11 cellular contexts compared by ENCODE assay signal in the genomic region with DNA sequence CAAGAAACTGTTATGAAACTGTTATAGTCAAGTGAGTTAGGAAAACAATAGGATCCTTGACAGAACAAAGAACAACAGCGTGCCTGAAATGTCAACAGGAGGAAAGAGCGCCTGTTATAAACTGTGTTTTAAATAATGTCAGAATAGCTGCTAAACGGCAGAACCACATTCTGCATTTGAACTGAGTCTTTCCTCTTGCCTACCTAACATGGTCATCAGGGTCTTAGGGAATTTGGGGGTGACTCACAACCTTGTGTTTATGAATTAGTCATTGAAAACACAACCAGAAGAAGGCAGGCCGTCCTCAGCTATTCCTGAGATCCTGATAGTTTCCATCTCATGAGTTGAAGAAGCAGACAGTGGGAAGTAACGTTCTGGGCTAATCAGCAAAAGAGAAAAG.
DNase-seq lines count a peak whose midpoint lies in the region; ATAC-seq and TF ChIP-seq lines count a peak whose summit lies in the region.
"Had no signal": no experiment of that assay in that cellular context is flagged by ENCODE, and none has a peak within 500 bp of the region (broad histone marks: within the 10 kb centered on the region; RNA-seq: fewer than 3 reads in every experiment).

No MANE protein-coding gene starts in this region.

- intact Hi-C loops in sciatic nerve (cut with DNase I) (no loop called here), esophagus squamous epithelium (cut with DNase I) (no loop called here)

- no peaks in the 10 kb centered on the region for H3K27me3 ChIP-seq in foreskin keratinocyte
- H3K27me3 ChIP-seq in esophagus squamous epithelium, result no peaks in the 10 kb centered on the region

- TF ChIP-seq POLR2A in esophagus squamous epithelium (IDR thresholded peaks at IDR 0.05), result no peak

- H3K36me3 ChIP-seq in esophagus squamous epithelium, result no peaks in the 10 kb centered on the region

- TF ChIP-seq CTCF in foreskin keratinocyte (conservative IDR thresholded peaks at IDR 0.05), result peak; percentile 45
- TF ChIP-seq CTCF in esophagus squamous epithelium (IDR thresholded peaks at IDR 0.05), result no peak

- 53% methylated on average over 5 of the region's 5 CpGs for WGBS in esophagus squamous epithelium, 2 donors

- H3K9me3 ChIP-seq in esophagus squamous epithelium, result no peaks in the 10 kb centered on the region

- no peak overlapping the region for H3K4me3 ChIP-seq in esophagus squamous epithelium

- DNase-seq in ELR (ENCODE audit: low read depth) (peak; percentile 97), T1000 (lab: John Stamatoyannopoulos, UW) (peak; percentile 10), foreskin keratinocyte (peak; percentile 74 to 84), sciatic nerve (ENCODE audit: low spot score) (no peak), CD1c-positive myeloid dendritic cell (ENCODE audit: extremely low spot score) (no peak), retina (no peak), esophagus squamous epithelium (lab: John Stamatoyannopoulos, UW) (no peak)
- DNase-seq: activated T-cell treated with anti-CD3 and anti-CD28 coated beads, Interleukin-2, amount 50 U/mL, for 4 hours; effector CD8-positive, alpha-beta T cell; NCI-H524 had no signal

- peak overlapping the region; percentile 44 for H3K27ac ChIP-seq in foreskin keratinocyte
- peak overlapping the region in 2 of 4 donors; percentile 12 to 57 for H3K27ac ChIP-seq in esophagus squamous epithelium

- H3K4me1 ChIP-seq in foreskin keratinocyte (peaks cover 39% of the 10 kb centered on the region), esophagus squamous epithelium (peaks cover 0 to 7% (median 6%) of the 10 kb centered on the region in 3 donors)

- peak; percentile 67 for ATAC-seq in foreskin keratinocyte
- peak; percentile 65 for ATAC-seq in sciatic nerve
- no peak for ATAC-seq in HG03039 (IDR thresholded peaks at IDR 0.05; ENCODE audit: unreplicated experiment)
- ATAC-seq: activated T-cell treated with anti-CD3 and anti-CD28 coated beads, Interleukin-2, amount 50 U/mL, for 4 hours had no signal

Comparison
In these comparisons a context has a peak if more than half of its experiments do, and no peak if none do; other contexts are left out.
1. DNase-seq: peak in ELR (single experiment), T1000 (single experiment) and foreskin keratinocyte (2 of 2); none in sciatic nerve (single experiment), CD1c-positive myeloid dendritic cell (single experiment), retina (single experiment) and esophagus squamous epithelium (single experiment).